In the genomic region with DNA sequence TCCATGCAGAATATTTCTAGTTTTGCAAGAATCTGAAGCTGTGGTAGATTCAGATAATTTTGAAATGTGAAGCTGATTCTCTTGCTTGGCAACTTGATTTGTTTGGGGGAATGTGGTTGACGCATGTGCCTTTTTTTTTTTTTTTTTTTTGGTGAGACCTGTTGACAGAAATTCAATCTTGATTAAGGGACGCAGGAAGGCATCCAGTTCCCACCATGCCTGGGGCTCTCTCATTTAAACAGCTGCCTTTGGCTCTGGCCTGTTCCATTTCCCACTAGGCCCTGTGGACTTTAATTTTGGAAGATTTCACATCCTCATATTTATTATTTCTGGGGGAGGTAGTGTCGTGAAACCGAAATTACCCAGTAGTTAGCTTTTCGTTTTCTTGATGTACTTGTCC, we compare ENCODE assay signal across 1 cellular context.
TF ChIP-seq lines count a peak whose summit lies in the region.

No MANE protein-coding gene starts in this region.

TF ChIP-seq in GM12878, 131 proteins besides CTCF, POLR2A, EP300 and RAD21:
- TF ChIP-seq SREBF1 (IDR thresholded peaks at IDR 0.05; ENCODE audit: low read length): no peak
- peak; percentile 72 for TF ChIP-seq ZNF384 (IDR thresholded peaks at IDR 0.05; ENCODE audit: borderline replicate concordance, low read depth, low read length)
- TF ChIP-seq LARP7 (IDR thresholded peaks at IDR 0.05): no peak
- TF ChIP-seq HSF1 (IDR thresholded peaks at IDR 0.05; ENCODE audit: low read depth, low read length): no peak
- no peak for TF ChIP-seq ATF7 (IDR thresholded peaks at IDR 0.05; ENCODE audit: low read depth)
- TF ChIP-seq FOS (IDR thresholded peaks at IDR 0.05; ENCODE audit: borderline replicate concordance, extremely low read depth, insufficient read length): no peak
- 0 out of 4 replicates have a peak, but pooled peaks of 1 of the 2 experiments have one; percentile 19 for TF ChIP-seq IKZF2 (IDR thresholded peaks at IDR 0.05)
- TF ChIP-seq GABPA (IDR thresholded peaks at IDR 0.05; ENCODE audit: low read depth): no peak
- TF ChIP-seq STAT3 (IDR thresholded peaks at IDR 0.05; ENCODE audit: low read depth, low read length): no peak
- TF ChIP-seq MEF2B (IDR thresholded peaks at IDR 0.05; ENCODE audit: partially characterized antibody, poor library complexity, severe bottlenecking): no peak
